9 cellular contexts compared by ENCODE assay signal in genomic region chr12:120628919-120629318, GRCh38. TPM values are rescaled to one million over a fixed set of nuclear protein-coding genes. Genes with fewer than 3 reads are reported as not detected.
A peak's percentile ranks its signal among the peaks of the same experiment; 100 is the strongest.
DNase-seq lines count a peak whose midpoint lies in the region; ATAC-seq, FAIRE-seq and TF ChIP-seq lines count a peak whose summit lies in the region.
"Had no signal": no experiment of that assay in that cellular context is flagged by ENCODE, and none has a peak within 500 bp of the region (broad histone marks: within the 10 kb centered on the region; RNA-seq: fewer than 3 reads in every experiment).

No MANE protein-coding gene starts in this region.

- H3K36me3 ChIP-seq in BE2C (no peaks in the 10 kb centered on the region), K562 (ENCODE audit: control insufficient read depth, insufficient read depth, low read length) (no peaks in the 10 kb centered on the region)

- no peaks in the 10 kb centered on the region for H3K27me3 ChIP-seq in BE2C
- peaks cover 12% of the 10 kb centered on the region in 2 experiments; a peak in 3 of 5 replicates for H3K27me3 ChIP-seq in K562 (ENCODE audit: control insufficient read depth in 2 of 2, insufficient read depth in 2 of 2, low read length in 2 of 2)

- H3K4me2 ChIP-seq in K562 (ENCODE audit: insufficient read depth, low read length), result no peak overlapping the region

- no peak overlapping the region for H3K9ac ChIP-seq in K562 (ENCODE audit: insufficient read depth in 1 of 2, low read depth in 2 of 2, low read length in 2 of 2)

- no peaks in the 10 kb centered on the region for H3K79me2 ChIP-seq in K562 (ENCODE audit: control insufficient read depth, insufficient read depth, low read length)

- no peaks in the 10 kb centered on the region for H3K9me1 ChIP-seq in K562 (ENCODE audit: control insufficient read depth, insufficient read depth, low read length)

- WGBS in K562 (ENCODE audit: insufficient coverage, low coverage, missing lambda C conversion rate), result 20% methylated on average over 4 of the region's 4 CpGs
- WGBS in lower leg skin, 2 donors, result 66 to 74% methylated on average over 4 of the region's 4 CpGs

- FAIRE-seq in K562 (lab: Jason Lieb, UNC), result peak; percentile 26

- no peak for TF ChIP-seq POLR2A in K562 (conservative IDR thresholded peaks at IDR 0.05)
- TF ChIP-seq POLR2A in lower leg skin (IDR thresholded peaks at IDR 0.05), result no peak

- TF ChIP-seq RAD21 in K562 (CRISPR knock-in tag; conservative IDR thresholded peaks at IDR 0.05 in 1 of 2, IDR thresholded peaks at IDR 0.05 in 1 of 2), result peak in 1 of 2 experiments; percentile 21; a peak in 1 of 4 replicates

- no peak overlapping the region for H3K4me3 ChIP-seq in BE2C (ENCODE audit: low read depth, low read length)
- H3K4me3 ChIP-seq in K562, result no peak overlapping the region
- H3K4me3 ChIP-seq in lower leg skin (ENCODE audit: low read depth, poor library complexity, severe bottlenecking), result no peak overlapping the region

- no TSS peak for BruUV-seq in K562 (replicated peaks; lab: Mats Ljungman, UMichigan)

- CTCF ChIA-PET in K562 (lab: Yijun Ruan, JAX; ENCODE audit: low intra/inter-chr PET ratio), result no interaction called here

- TF ChIP-seq CTCF in BE2C (IDR thresholded peaks at IDR 0.05; ENCODE audit: low read depth, low read length), result peak; percentile 59
- peak; percentile 33 to 42 (median 41); a peak in 4 of 6 replicates for TF ChIP-seq CTCF in K562 (IDR thresholded peaks at IDR 0.05 in 2 of 3, conservative IDR thresholded peaks at IDR 0.05 in 1 of 3; ENCODE audit: insufficient read depth in 2 of 3, low read depth in 1 of 3, low read length in 3 of 3)
- TF ChIP-seq CTCF in lower leg skin (IDR thresholded peaks at IDR 0.05), result no peak

- H3K9me3 ChIP-seq in BE2C (no peaks in the 10 kb centered on the region), K562 (replicated peaks; ENCODE audit: control insufficient read depth, insufficient read depth, low read depth, low read length) (no peaks in the 10 kb centered on the region)
- H3K9me3 ChIP-seq: Caco-2 had no signal

- H2AFZ ChIP-seq in K562 (ENCODE audit: low read depth, low read length), result 0 out of 2 replicates have a peak overlapping the region, but pooled peaks have one; percentile 34

- peak; percentile 76 for ATAC-seq in K562
- peak; percentile 97 for ATAC-seq in left colon

- POLR2A ChIA-PET in K562 (lab: Yijun Ruan, JAX), result interaction anchor here (0.7 kb wide), 1 partner anchor 9 kb away, joined by 6 read pairs; no protein-coding TSS in a partner anchor

- no peak for TF ChIP-seq EP300 in K562 (IDR thresholded peaks at IDR 0.05; ENCODE audit: low read length)

- no peaks in the 10 kb centered on the region for H4K20me1 ChIP-seq in K562 (replicated peaks; ENCODE audit: control insufficient read depth, insufficient read depth, low read length)

- intact Hi-C loops in K562 (cut with micrococcal nuclease), result no loop called here
- intact Hi-C loops in left colon (cut with DNase I, micrococcal nuclease), result no loop called here
- intact Hi-C loops in posterior vena cava (cut with DNase I), result no loop called here
- intact Hi-C loops in lower leg skin (cut with DNase I; ENCODE audit: low total_unique reads), result no loop called here

- DNase-seq in BE2C (peak; percentile 61), HuH-7 (ENCODE audit: low spot score) (peak; percentile 67), K562 (ENCODE audit: extremely low read depth in 1 of 4, low spot score in 3 of 4) (peak in 2 of 4 experiments; percentile 29 to 49), left colon (no peak), HCEC 1CT (no peak), NCI-H1092 treated with DMSO at 0.1 percent for 48 hours (lab: John Stamatoyannopoulos, UW) (no peak), posterior vena cava (ENCODE audit: low spot score) (no peak), lower leg skin (ENCODE audit: low spot score in 2 of 2) (no peak)
- DNase-seq: Caco-2 had no signal

- in situ Hi-C loops in K562 (cut with MboI), result no loop called here

- no peak overlapping the region for H3K27ac ChIP-seq in K562 (ENCODE audit: extremely low read depth, low read depth, low read length)

- H3K4me1 ChIP-seq in BE2C (peaks cover 13% of the 10 kb centered on the region), K562 (replicated peaks in 1 of 2; ENCODE audit: control insufficient read depth in 2 of 2, insufficient read depth in 2 of 2, low read length in 2 of 2) (peaks cover 3 to 10% of the 10 kb centered on the region in 2 experiments; a peak in 4 of 5 replicates)
- H3K4me1 ChIP-seq: Caco-2 had no signal

TF ChIP-seq in K562, 482 proteins besides CTCF, POLR2A, EP300 and RAD21 (continues in another document):
- peak in 1 of 3 experiments; percentile 24 for TF ChIP-seq YY1 (IDR thresholded peaks at IDR 0.05; ENCODE audit: borderline replicate concordance in 1 of 3, control insufficient read depth in 1 of 3, extremely low read depth in 1 of 3, insufficient read depth in 3 of 3, insufficient read length in 1 of 3, insufficient replicate concordance in 2 of 3, low read depth in 1 of 3, low read length in 2 of 3)

RNA-seq across cellular contexts. Expression of gene CABP1, which starts 11.5 kb away (rescaled TPM):
- polyA plus RNA-seq in BE2C (2012; ENCODE audit: insufficient read depth, insufficient read length, low read depth), result 1.5 TPM
- total RNA-seq in K562 (2011; cell fraction: chromatin; rRNA removed; ENCODE audit: low replicate concordance), result 0.16 TPM in 1 of 2 replicates, not detected in the other
- total RNA-seq in K562 (2011; cell fraction: nucleolus; rRNA removed), result 0.67 TPM in 1 of 2 replicates, not detected in the other
- 0.15 TPM in 1 of 2 replicates, not detected in the other for total RNA-seq in K562 (2011; cell fraction: nucleoplasm; rRNA removed)
- not detected in 2 replicates for total RNA-seq in K562 (2014; rRNA removed)
- total RNA-seq in K562 (2014; rRNA removed; fragmentation: Illumina TruSeq; extraction: Trizol), result not detected in 2 replicates
- not detected in 2 replicates for total RNA-seq in K562 (2015; rRNA removed; fragmentation: Illumina TruSeq; extraction: Trizol)
- not detected in 2 replicates for total RNA-seq in K562 (2021)
- polyA plus RNA-seq in K562 (2011; rRNA removed), result not detected in 2 replicates
- polyA plus RNA-seq in K562 (2011; cell fraction: cytosol; rRNA removed), result 0.04 TPM in 1 of 2 replicates, not detected in the other
- polyA plus RNA-seq in K562 (2011; cell fraction: nucleus; rRNA removed), result not detected in 2 replicates
- 0.07 TPM in 1 of 2 replicates, not detected in the other for polyA plus RNA-seq in K562 (2012)
- polyA plus RNA-seq in K562 (2014; fragmentation: Illumina TruSeq; extraction: Trizol), result not detected in 2 replicates
- polyA plus RNA-seq in K562 (2014; fragmentation: Nextera tagmentation; extraction: Ambion mirVana), result not detected
- polyA plus RNA-seq in K562 (2014; rRNA removed), result not detected in 2 replicates
- not detected in 2 replicates for polyA minus RNA-seq in K562 (2011; rRNA and poly(A)+ RNA removed)
- polyA minus RNA-seq in K562 (2011; cell fraction: cytosol; rRNA and poly(A)+ RNA removed), result not detected in 2 replicates
- not detected in 2 replicates for polyA minus RNA-seq in K562 (2011; cell fraction: nucleus; rRNA and poly(A)+ RNA removed)
- 1 to 10 TPM; 1.2 to 2.5 TPM for total RNA-seq in left colon
- 1 to 10 TPM; 3.3 to 5.5 TPM for total RNA-seq in posterior vena cava
- total RNA-seq in lower leg skin, result under 1 TPM in 3 of 4 donors, not detected in 1; 0.39 to 0.94 (median 0.89) TPM

RNA-seq across cellular contexts. Expression of gene POP5, which starts 47.7 kb away (rescaled TPM):
- 63.2 TPM for polyA plus RNA-seq in BE2C (2012; ENCODE audit: insufficient read depth, insufficient read length, low read depth)
- 66.1 and 98.7 TPM in 2 replicates for total RNA-seq in K562 (2011; cell fraction: chromatin; rRNA removed; ENCODE audit: low replicate concordance)
- 83.4 and 96.9 TPM in 2 replicates for total RNA-seq in K562 (2011; cell fraction: nucleolus; rRNA removed)
- total RNA-seq in K562 (2011; cell fraction: nucleoplasm; rRNA removed), result 89.8 and 104 TPM in 2 replicates
- total RNA-seq in K562 (2014; rRNA removed), result 69.0 and 73.0 TPM in 2 replicates
- 73.8 and 75.5 TPM in 2 replicates for total RNA-seq in K562 (2014; rRNA removed; fragmentation: Illumina TruSeq; extraction: Trizol)
- 64.6 and 66.9 TPM in 2 replicates for total RNA-seq in K562 (2015; rRNA removed; fragmentation: Illumina TruSeq; extraction: Trizol)
- total RNA-seq in K562 (2021), result 69.7 and 76.4 TPM in 2 replicates
- 99.3 and 113 TPM in 2 replicates for polyA plus RNA-seq in K562 (2011; rRNA removed)
- 111 and 118 TPM in 2 replicates for polyA plus RNA-seq in K562 (2011; cell fraction: cytosol; rRNA removed)
- polyA plus RNA-seq in K562 (2011; cell fraction: nucleus; rRNA removed), result 125 and 132 TPM in 2 replicates
- polyA plus RNA-seq in K562 (2012), result 66.6 and 90.2 TPM in 2 replicates
- 57.5 and 79.6 TPM in 2 replicates for polyA plus RNA-seq in K562 (2014; fragmentation: Illumina TruSeq; extraction: Trizol)
- 100 to 1,000 TPM; 235 to 253 TPM for polyA plus RNA-seq in K562 (2014; fragmentation: Nextera tagmentation; extraction: Ambion mirVana)
- polyA plus RNA-seq in K562 (2014; rRNA removed), result 114 and 126 TPM in 2 replicates
- polyA minus RNA-seq in K562 (2011; rRNA and poly(A)+ RNA removed), result 57.9 and 59.2 TPM in 2 replicates
- polyA minus RNA-seq in K562 (2011; cell fraction: cytosol; rRNA and poly(A)+ RNA removed), result 20.4 and 32.0 TPM in 2 replicates
- polyA minus RNA-seq in K562 (2011; cell fraction: nucleus; rRNA and poly(A)+ RNA removed), result 31.8 and 52.6 TPM in 2 replicates
- 10 to 100 TPM; 28.5 to 34.5 TPM for total RNA-seq in left colon
- 10 to 100 TPM; 19.6 to 28.9 TPM for total RNA-seq in posterior vena cava
- total RNA-seq in lower leg skin, result 10 to 100 TPM in 3 of 4 donors, 1 to 10 TPM in 1; 7.5 to 26.9 (median 22.5) TPM

RNA-seq across cellular contexts. Expression of gene MLEC, which starts 58.0 kb away (rescaled TPM):
- polyA plus RNA-seq in BE2C (2012; ENCODE audit: insufficient read depth, insufficient read length, low read depth), result 81.1 TPM
- total RNA-seq in K562 (2011; cell fraction: chromatin; rRNA removed; ENCODE audit: low replicate concordance), result 88.8 and 90.6 TPM in 2 replicates
- total RNA-seq in K562 (2011; cell fraction: nucleolus; rRNA removed), result 52.4 and 69.7 TPM in 2 replicates
- 97.0 and 104 TPM in 2 replicates for total RNA-seq in K562 (2011; cell fraction: nucleoplasm; rRNA removed)
- total RNA-seq in K562 (2014; rRNA removed) (57.8 and 63.6 TPM in 2 replicates), K562 (2014; rRNA removed; fragmentation: Illumina TruSeq; extraction: Trizol) (90.7 and 93.1 TPM in 2 replicates), K562 (2015; rRNA removed; fragmentation: Illumina TruSeq; extraction: Trizol) (102 and 108 TPM in 2 replicates), K562 (2021) (92.9 and 104 TPM in 2 replicates), left colon (100 to 1,000 TPM; 271 to 278 TPM), posterior vena cava (100 to 1,000 TPM in 1 of 2 donors, 10 to 100 TPM in 1; 92.5 to 132 TPM), lower leg skin (10 to 100 TPM; 15.4 to 53.3 (median 40.9) TPM)
- polyA plus RNA-seq in K562 (2011; rRNA removed) (40.2 and 51.9 TPM in 2 replicates), K562 (2014; fragmentation: Illumina TruSeq; extraction: Trizol) (73.7 and 94.6 TPM in 2 replicates), K562 (2014; fragmentation: Nextera tagmentation; extraction: Ambion mirVana) (10 to 100 TPM; 18.5 to 20.5 TPM), K562 (2014; rRNA removed) (40.9 and 45.3 TPM in 2 replicates)
- 11.9 and 30.2 TPM in 2 replicates for polyA plus RNA-seq in K562 (2011; cell fraction: cytosol; rRNA removed)
- polyA plus RNA-seq in K562 (2011; cell fraction: nucleus; rRNA removed), result 22.8 and 31.1 TPM in 2 replicates
- 51.4 and 67.7 TPM in 2 replicates for polyA plus RNA-seq in K562 (2012)
- polyA minus RNA-seq in K562 (2011; rRNA and poly(A)+ RNA removed), result 68.4 and 73.2 TPM in 2 replicates
- polyA minus RNA-seq in K562 (2011; cell fraction: cytosol; rRNA and poly(A)+ RNA removed), result 40.9 and 51.9 TPM in 2 replicates
- 6.3 and 17.9 TPM in 2 replicates for polyA minus RNA-seq in K562 (2011; cell fraction: nucleus; rRNA and poly(A)+ RNA removed)

Comparison
In these comparisons a context has a peak if more than half of its experiments do, and no peak if none do; other contexts are left out.
1. DNase-seq: peak in BE2C (single experiment) and HuH-7 (single experiment); none in left colon (0 of 2), HCEC 1CT (single experiment), NCI-H1092 treated with DMSO at 0.1 percent for 48 hours (single experiment), posterior vena cava (single experiment) and lower leg skin (0 of 2).
2. CTCF ChIP-seq: peak in BE2C (single experiment) and K562 (3 of 3); none in lower leg skin (0 of 3).